ENCODE assay signal across 1 cellular context in the genomic region with DNA sequence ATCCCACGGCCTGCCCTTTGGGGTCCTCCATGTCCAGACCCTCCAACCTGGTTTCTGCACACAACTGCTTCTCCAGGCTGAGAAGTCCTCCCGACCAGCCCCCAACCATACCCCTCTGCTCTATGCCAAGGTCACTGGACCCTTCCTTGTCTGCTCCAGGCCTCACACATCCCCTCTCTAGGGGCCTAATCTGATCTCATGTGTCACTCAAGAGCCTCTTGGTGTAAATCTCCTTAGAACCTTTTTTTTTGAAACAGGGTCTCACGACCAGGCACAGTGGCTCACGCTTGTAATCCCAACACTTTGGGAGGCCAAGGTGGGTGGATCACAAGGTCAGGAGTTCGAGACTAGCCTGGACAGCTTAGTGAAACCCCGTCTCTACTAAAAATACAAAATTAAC.
TF ChIP-seq lines count a peak whose summit lies in the region.

No MANE protein-coding gene starts in this region.

TF ChIP-seq in HepG2, 621 proteins besides CTCF, POLR2A, EP300 and RAD21:
- no peak for TF ChIP-seq YY1 (IDR thresholded peaks at IDR 0.05; ENCODE audit: insufficient read depth, insufficient replicate concordance, low read depth, low read length)
- TF ChIP-seq ZNF20 (CRISPR knock-in tag; IDR thresholded peaks at IDR 0.05): no peak
- TF ChIP-seq ZNF629 (CRISPR knock-in tag; conservative IDR thresholded peaks at IDR 0.05): no peak
- TF ChIP-seq ZNF776 (CRISPR knock-in tag; IDR thresholded peaks at IDR 0.05): no peak
- TF ChIP-seq, protein P1, sequence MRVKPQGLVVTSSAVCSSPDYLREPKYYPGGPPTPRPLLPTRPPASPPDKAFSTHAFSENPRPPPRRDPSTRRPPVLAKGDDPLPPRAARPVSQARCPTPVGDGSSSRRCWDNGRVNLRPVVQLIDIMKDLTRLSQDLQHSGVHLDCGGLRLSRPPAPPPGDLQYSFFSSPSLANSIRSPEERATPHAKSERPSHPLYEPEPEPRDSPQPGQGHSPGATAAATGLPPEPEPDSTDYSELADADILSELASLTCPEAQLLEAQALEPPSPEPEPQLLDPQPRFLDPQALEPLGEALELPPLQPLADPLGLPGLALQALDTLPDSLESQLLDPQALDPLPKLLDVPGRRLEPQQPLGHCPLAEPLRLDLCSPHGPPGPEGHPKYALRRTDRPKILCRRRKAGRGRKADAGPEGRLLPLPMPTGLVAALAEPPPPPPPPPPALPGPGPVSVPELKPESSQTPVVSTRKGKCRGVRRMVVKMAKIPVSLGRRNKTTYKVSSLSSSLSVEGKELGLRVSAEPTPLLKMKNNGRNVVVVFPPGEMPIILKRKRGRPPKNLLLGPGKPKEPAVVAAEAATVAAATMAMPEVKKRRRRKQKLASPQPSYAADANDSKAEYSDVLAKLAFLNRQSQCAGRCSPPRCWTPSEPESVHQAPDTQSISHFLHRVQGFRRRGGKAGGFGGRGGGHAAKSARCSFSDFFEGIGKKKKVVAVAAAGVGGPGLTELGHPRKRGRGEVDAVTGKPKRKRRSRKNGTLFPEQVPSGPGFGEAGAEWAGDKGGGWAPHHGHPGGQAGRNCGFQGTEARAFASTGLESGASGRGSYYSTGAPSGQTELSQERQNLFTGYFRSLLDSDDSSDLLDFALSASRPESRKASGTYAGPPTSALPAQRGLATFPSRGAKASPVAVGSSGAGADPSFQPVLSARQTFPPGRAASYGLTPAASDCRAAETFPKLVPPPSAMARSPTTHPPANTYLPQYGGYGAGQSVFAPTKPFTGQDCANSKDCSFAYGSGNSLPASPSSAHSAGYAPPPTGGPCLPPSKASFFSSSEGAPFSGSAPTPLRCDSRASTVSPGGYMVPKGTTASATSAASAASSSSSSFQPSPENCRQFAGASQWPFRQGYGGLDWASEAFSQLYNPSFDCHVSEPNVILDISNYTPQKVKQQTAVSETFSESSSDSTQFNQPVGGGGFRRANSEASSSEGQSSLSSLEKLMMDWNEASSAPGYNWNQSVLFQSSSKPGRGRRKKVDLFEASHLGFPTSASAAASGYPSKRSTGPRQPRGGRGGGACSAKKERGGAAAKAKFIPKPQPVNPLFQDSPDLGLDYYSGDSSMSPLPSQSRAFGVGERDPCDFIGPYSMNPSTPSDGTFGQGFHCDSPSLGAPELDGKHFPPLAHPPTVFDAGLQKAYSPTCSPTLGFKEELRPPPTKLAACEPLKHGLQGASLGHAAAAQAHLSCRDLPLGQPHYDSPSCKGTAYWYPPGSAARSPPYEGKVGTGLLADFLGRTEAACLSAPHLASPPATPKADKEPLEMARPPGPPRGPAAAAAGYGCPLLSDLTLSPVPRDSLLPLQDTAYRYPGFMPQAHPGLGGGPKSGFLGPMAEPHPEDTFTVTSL (CRISPR knock-in tag; IDR thresholded peaks at IDR 0.05; ENCODE audit: borderline replicate concordance): no peak
- no peak for TF ChIP-seq ELF3 (CRISPR knock-in tag; IDR thresholded peaks at IDR 0.05)
- no peak for TF ChIP-seq ZBTB42 (CRISPR knock-in tag; IDR thresholded peaks at IDR 0.05)
- TF ChIP-seq PHB2 (IDR thresholded peaks at IDR 0.05; ENCODE audit: partially characterized antibody): no peak
- TF ChIP-seq NCOA1 (CRISPR knock-in tag; IDR thresholded peaks at IDR 0.05): no peak
- no peak for TF ChIP-seq GPN1 (CRISPR knock-in tag; IDR thresholded peaks at IDR 0.05; ENCODE audit: borderline replicate concordance)
- TF ChIP-seq, protein P2, sequence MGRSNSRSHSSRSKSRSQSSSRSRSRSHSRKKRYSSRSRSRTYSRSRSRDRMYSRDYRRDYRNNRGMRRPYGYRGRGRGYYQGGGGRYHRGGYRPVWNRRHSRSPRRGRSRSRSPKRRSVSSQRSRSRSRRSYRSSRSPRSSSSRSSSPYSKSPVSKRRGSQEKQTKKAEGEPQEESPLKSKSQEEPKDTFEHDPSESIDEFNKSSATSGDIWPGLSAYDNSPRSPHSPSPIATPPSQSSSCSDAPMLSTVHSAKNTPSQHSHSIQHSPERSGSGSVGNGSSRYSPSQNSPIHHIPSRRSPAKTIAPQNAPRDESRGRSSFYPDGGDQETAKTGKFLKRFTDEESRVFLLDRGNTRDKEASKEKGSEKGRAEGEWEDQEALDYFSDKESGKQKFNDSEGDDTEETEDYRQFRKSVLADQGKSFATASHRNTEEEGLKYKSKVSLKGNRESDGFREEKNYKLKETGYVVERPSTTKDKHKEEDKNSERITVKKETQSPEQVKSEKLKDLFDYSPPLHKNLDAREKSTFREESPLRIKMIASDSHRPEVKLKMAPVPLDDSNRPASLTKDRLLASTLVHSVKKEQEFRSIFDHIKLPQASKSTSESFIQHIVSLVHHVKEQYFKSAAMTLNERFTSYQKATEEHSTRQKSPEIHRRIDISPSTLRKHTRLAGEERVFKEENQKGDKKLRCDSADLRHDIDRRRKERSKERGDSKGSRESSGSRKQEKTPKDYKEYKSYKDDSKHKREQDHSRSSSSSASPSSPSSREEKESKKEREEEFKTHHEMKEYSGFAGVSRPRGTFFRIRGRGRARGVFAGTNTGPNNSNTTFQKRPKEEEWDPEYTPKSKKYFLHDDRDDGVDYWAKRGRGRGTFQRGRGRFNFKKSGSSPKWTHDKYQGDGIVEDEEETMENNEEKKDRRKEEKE (IDR thresholded peaks at IDR 0.05): no peak
- TF ChIP-seq, protein P3, sequence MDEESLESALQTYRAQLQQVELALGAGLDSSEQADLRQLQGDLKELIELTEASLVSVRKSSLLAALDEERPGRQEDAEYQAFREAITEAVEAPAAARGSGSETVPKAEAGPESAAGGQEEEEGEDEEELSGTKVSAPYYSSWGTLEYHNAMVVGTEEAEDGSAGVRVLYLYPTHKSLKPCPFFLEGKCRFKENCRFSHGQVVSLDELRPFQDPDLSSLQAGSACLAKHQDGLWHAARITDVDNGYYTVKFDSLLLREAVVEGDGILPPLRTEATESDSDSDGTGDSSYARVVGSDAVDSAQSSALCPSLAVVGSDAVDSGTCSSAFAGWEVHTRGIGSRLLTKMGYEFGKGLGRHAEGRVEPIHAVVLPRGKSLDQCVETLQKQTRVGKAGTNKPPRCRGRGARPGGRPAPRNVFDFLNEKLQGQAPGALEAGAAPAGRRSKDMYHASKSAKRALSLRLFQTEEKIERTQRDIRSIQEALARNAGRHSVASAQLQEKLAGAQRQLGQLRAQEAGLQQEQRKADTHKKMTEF (CRISPR knock-in tag; IDR thresholded peaks at IDR 0.05): no peak
- TF ChIP-seq, protein P4, sequence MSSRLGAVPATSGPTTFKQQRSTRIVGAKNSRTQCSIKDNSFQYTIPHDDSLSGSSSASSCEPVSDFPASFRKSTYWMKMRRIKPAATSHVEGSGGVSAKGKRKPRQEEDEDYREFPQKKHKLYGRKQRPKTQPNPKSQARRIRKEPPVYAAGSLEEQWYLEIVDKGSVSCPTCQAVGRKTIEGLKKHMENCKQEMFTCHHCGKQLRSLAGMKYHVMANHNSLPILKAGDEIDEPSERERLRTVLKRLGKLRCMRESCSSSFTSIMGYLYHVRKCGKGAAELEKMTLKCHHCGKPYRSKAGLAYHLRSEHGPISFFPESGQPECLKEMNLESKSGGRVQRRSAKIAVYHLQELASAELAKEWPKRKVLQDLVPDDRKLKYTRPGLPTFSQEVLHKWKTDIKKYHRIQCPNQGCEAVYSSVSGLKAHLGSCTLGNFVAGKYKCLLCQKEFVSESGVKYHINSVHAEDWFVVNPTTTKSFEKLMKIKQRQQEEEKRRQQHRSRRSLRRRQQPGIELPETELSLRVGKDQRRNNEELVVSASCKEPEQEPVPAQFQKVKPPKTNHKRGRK (CRISPR knock-in tag; IDR thresholded peaks at IDR 0.05): no peak
